ENCODE assay signal across 8 cellular contexts in genomic region chr3:44338010-44338827, GRCh38. TPM values are rescaled to one million over a fixed set of nuclear protein-coding genes. Genes with fewer than 3 reads are reported as not detected.
DNase-seq lines count a peak whose midpoint lies in the region; ATAC-seq and TF ChIP-seq lines count a peak whose summit lies in the region.

TCAIM (plus strand) TSS chr3:44338766; CDS start chr3:44354783, 16,017 bp downstream.

- H3K4me3 ChIP-seq in LNCaP clone FGC (ENCODE audit: low read depth, low read length) = peak within 1 kb of the TSS; percentile 79

- TF ChIP-seq CTCF in LNCaP clone FGC (IDR thresholded peaks at IDR 0.05; ENCODE audit: control insufficient read depth, extremely low read depth, insufficient read depth) (no peak), RWPE1 (conservative IDR thresholded peaks at IDR 0.05; ENCODE audit: low read depth) (no peak)

- peak; percentile 98 for ATAC-seq in natural killer cell treated with Interleukin-12 subunit alpha and Interleukin-12 subunit beta and Interleukin-15 and Interleukin-18, amount 100 ng/mL, for 72 hours
- ATAC-seq in stimulated activated naive CD8-positive, alpha-beta T cell treated with anti-CD3 and anti-CD28 coated beads, Interleukin-15, Interleukin-2, amounts not matched to agents 100 U/mL and 50 U/mL, for 24 hours = peak; percentile 97

- POLR2A ChIA-PET in RWPE1 (lab: Yijun Ruan, JAX; ENCODE audit: low non-redundant PET) = no interaction called here

- intact Hi-C loops in activated T-helper 2 cell treated with anti-CD3 and anti-CD28 coated beads, Interferon-gamma antibody, Interleukin-2, Interleukin-4, amounts not matched to agents 10 μg/mL and 5 μg/mL and 100 μg/mL, durations not matched to agents 14 hours and 24 hours and 36 hours (cut with micrococcal nuclease) = loop anchor here (1.0 to 10.0 kb wide), 5 partner anchors 101 to 639 kb away; partner anchors contain the start of genes EXOSC7, ZDHHC3, ZNF197 and ZNF445

- peaks cover 11% of the 10 kb centered on the region for H3K36me3 Mint-ChIP-seq in activated T-helper 2 cell treated with anti-CD3 and anti-CD28 coated beads, Interferon-gamma antibody, Interleukin-2, Interleukin-4, amounts not matched to agents 10 μg/mL and 5 μg/mL and 100 μg/mL, durations not matched to agents 14 hours and 24 hours and 36 hours (ENCODE audit: low read depth)
- no peaks in the 10 kb centered on the region for H3K36me3 Mint-ChIP-seq in natural killer cell treated with Interleukin-12 subunit alpha and Interleukin-12 subunit beta and Interleukin-15 and Interleukin-18, amount 100 ng/mL, for 72 hours

- CTCF ChIA-PET in RWPE1 (lab: Yijun Ruan, JAX) = interaction anchor here (0.7 to 2.1 kb wide), 2 partner anchors 15 to 470 kb away, joined by 3 to 5 read pairs; no protein-coding TSS in a partner anchor

- peak within 1 kb of the TSS; percentile 96 for H3K4me3 Mint-ChIP-seq in activated T-helper 2 cell treated with anti-CD3 and anti-CD28 coated beads, Interferon-gamma antibody, Interleukin-2, Interleukin-4, amounts not matched to agents 10 μg/mL and 5 μg/mL and 100 μg/mL, durations not matched to agents 14 hours and 24 hours and 36 hours (ENCODE audit: low read depth)
- H3K4me3 Mint-ChIP-seq in natural killer cell treated with Interleukin-12 subunit alpha and Interleukin-12 subunit beta and Interleukin-15 and Interleukin-18, amount 100 ng/mL, for 72 hours = peak within 1 kb of the TSS; percentile 94

- peaks cover 20% of the 10 kb centered on the region for H3K4me1 Mint-ChIP-seq in activated T-helper 2 cell treated with anti-CD3 and anti-CD28 coated beads, Interferon-gamma antibody, Interleukin-2, Interleukin-4, amounts not matched to agents 10 μg/mL and 5 μg/mL and 100 μg/mL, durations not matched to agents 14 hours and 24 hours and 36 hours (ENCODE audit: low read depth)
- H3K4me1 Mint-ChIP-seq in natural killer cell treated with Interleukin-12 subunit alpha and Interleukin-12 subunit beta and Interleukin-15 and Interleukin-18, amount 100 ng/mL, for 72 hours (ENCODE audit: low read depth in 2 of 2) = peaks cover 18 to 30% of the 10 kb centered on the region in 2 donors

- peaks cover 14% of the 10 kb centered on the region for H3K27me3 Mint-ChIP-seq in activated T-helper 2 cell treated with anti-CD3 and anti-CD28 coated beads, Interferon-gamma antibody, Interleukin-2, Interleukin-4, amounts not matched to agents 10 μg/mL and 5 μg/mL and 100 μg/mL, durations not matched to agents 14 hours and 24 hours and 36 hours (ENCODE audit: low read depth)
- peaks cover 5% of the 10 kb centered on the region in 2 donors for H3K27me3 Mint-ChIP-seq in natural killer cell treated with Interleukin-12 subunit alpha and Interleukin-12 subunit beta and Interleukin-15 and Interleukin-18, amount 100 ng/mL, for 72 hours

- no peaks in the 10 kb centered on the region for H3K9me3 Mint-ChIP-seq in activated T-helper 2 cell treated with anti-CD3 and anti-CD28 coated beads, Interferon-gamma antibody, Interleukin-2, Interleukin-4, amounts not matched to agents 10 μg/mL and 5 μg/mL and 100 μg/mL, durations not matched to agents 14 hours and 24 hours and 36 hours
- no peaks in the 10 kb centered on the region for H3K9me3 Mint-ChIP-seq in natural killer cell treated with Interleukin-12 subunit alpha and Interleukin-12 subunit beta and Interleukin-15 and Interleukin-18, amount 100 ng/mL, for 72 hours

- DNase-seq in EH (ENCODE audit: low read depth) = peak; percentile 97
- DNase-seq in GOT3 (lab: John Stamatoyannopoulos, UW) = peak; percentile 96
- DNase-seq in LNCaP clone FGC (ENCODE audit: low read depth) = peak; percentile 92
- DNase-seq in RWPE1 (ENCODE audit: low spot score) = peak; percentile 98
- peak; percentile 98 for DNase-seq in activated T-helper 2 cell treated with anti-CD3 and anti-CD28 coated beads, Interferon-gamma antibody, Interleukin-2, Interleukin-4, amounts not matched to agents 10 μg/mL and 5 μg/mL and 100 μg/mL, durations not matched to agents 14 hours and 24 hours and 36 hours (ENCODE audit: low spot score)
- peak; percentile 95 for DNase-seq in fibroblast of peridontal ligament (ENCODE audit: extremely low read depth)
- DNase-seq in natural killer cell treated with Interleukin-12 subunit alpha and Interleukin-12 subunit beta and Interleukin-15 and Interleukin-18, amount 100 ng/mL, for 72 hours (ENCODE audit: low spot score) = peak; percentile 99
- DNase-seq in stimulated activated naive CD8-positive, alpha-beta T cell treated with anti-CD3 and anti-CD28 coated beads, Interleukin-15, Interleukin-2, amounts not matched to agents 100 U/mL and 50 U/mL, for 24 hours = peak; percentile 99

- H3K27ac ChIP-seq in RWPE1 = peak within 1 kb of the TSS; percentile 91

- H3K27ac Mint-ChIP-seq in activated T-helper 2 cell treated with anti-CD3 and anti-CD28 coated beads, Interferon-gamma antibody, Interleukin-2, Interleukin-4, amounts not matched to agents 10 μg/mL and 5 μg/mL and 100 μg/mL, durations not matched to agents 14 hours and 24 hours and 36 hours = peak within 1 kb of the TSS; percentile 99
- peak within 1 kb of the TSS; percentile 93 to 96 for H3K27ac Mint-ChIP-seq in natural killer cell treated with Interleukin-12 subunit alpha and Interleukin-12 subunit beta and Interleukin-15 and Interleukin-18, amount 100 ng/mL, for 72 hours

RNA-seq across cellular contexts. Expression of gene TCAIM, which starts in this region (rescaled TPM):
- total RNA-seq in activated T-helper 2 cell treated with anti-CD3 and anti-CD28 coated beads, Interferon-gamma antibody, Interleukin-2, Interleukin-4, amounts not matched to agents 10 μg/mL and 5 μg/mL and 100 μg/mL, durations not matched to agents 14 hours and 24 hours and 36 hours = 17.5 and 18.4 TPM in 2 replicates
- total RNA-seq in natural killer cell treated with Interleukin-12 subunit alpha and Interleukin-12 subunit beta and Interleukin-15 and Interleukin-18, amount 100 ng/mL, for 72 hours = 10 to 100 TPM; 16.9 to 18.8 TPM

Comparison
In these comparisons a context has a peak if more than half of its experiments do, and no peak if none do; other contexts are left out.
1. Peak in every context shown above with its lines: DNase-seq, ATAC-seq, H3K4me3 ChIP-seq and H3K27ac ChIP-seq.